ENCODE assay signal across 1 cellular context in genomic region chr15:37015025-37015424, GRCh38.
TF ChIP-seq lines count a peak whose summit lies in the region.

No MANE protein-coding gene starts in this region.

TF ChIP-seq in GM12878, 131 proteins besides CTCF, POLR2A, EP300 and RAD21 (continued from another document):
- TF ChIP-seq JUNB (IDR thresholded peaks at IDR 0.05), result no peak; the same call in 1 of the 2 replicates
- TF ChIP-seq IKZF2 (IDR thresholded peaks at IDR 0.05), result peak in 1 of 2 experiments; percentile 39; a peak in 2 of 4 replicates
- no peak for TF ChIP-seq KDM1A (IDR thresholded peaks at IDR 0.05; ENCODE audit: borderline replicate concordance)
- no peak for TF ChIP-seq BRCA1 (IDR thresholded peaks at IDR 0.05; ENCODE audit: low read depth, low read length)
- TF ChIP-seq SREBF1 (IDR thresholded peaks at IDR 0.05; ENCODE audit: low read length), result no peak
- TF ChIP-seq JUND (IDR thresholded peaks at IDR 0.05; ENCODE audit: low read depth, low read length), result no peak
- TF ChIP-seq SIN3A (IDR thresholded peaks at IDR 0.05; ENCODE audit: low read depth, low read length), result no peak
- no peak; the same call in 1 of the 2 replicates for TF ChIP-seq FOXM1 (IDR thresholded peaks at IDR 0.05; ENCODE audit: low read depth, low read length)
- TF ChIP-seq CEBPB (IDR thresholded peaks at IDR 0.05; ENCODE audit: borderline replicate concordance in 1 of 2, low read depth in 2 of 2, low read length in 2 of 2), result no peak
- TF ChIP-seq HDAC6 (IDR thresholded peaks at IDR 0.05; ENCODE audit: unreplicated experiment), result no peak
- no peak; the same call in 1 of the 2 replicates for TF ChIP-seq NFIC (IDR thresholded peaks at IDR 0.05; ENCODE audit: low read depth, low read length)
- TF ChIP-seq PML (IDR thresholded peaks at IDR 0.05; ENCODE audit: low read length), result no peak
